In genomic region chr6:17940151-17940791, GRCh38 we compare ENCODE assay signal across 1 cellular context.
TF ChIP-seq lines count a peak whose summit lies in the region.

No MANE protein-coding gene starts in this region.

TF ChIP-seq in GM23338, 12 proteins besides CTCF, POLR2A, EP300 and RAD21 (continued from another document):
- TF ChIP-seq ZNF462 (CRISPR knock-in tag; IDR thresholded peaks at IDR 0.05) (no peak), POLR2AphosphoS5 (IDR thresholded peaks at IDR 0.05; ENCODE audit: low read depth) (no peak), REST (IDR thresholded peaks at IDR 0.05; ENCODE audit: unreplicated experiment) (no peak), ZNF331 (CRISPR knock-in tag; IDR thresholded peaks at IDR 0.05; ENCODE audit: low read depth) (no peak), CREB1 (CRISPR knock-in tag; IDR thresholded peaks at IDR 0.05; ENCODE audit: low read depth) (no peak), NANOG (IDR thresholded peaks at IDR 0.05; ENCODE audit: borderline replicate concordance) (no peak), STAT1 (IDR thresholded peaks at IDR 0.05; ENCODE audit: unreplicated experiment) (no peak), JUNB (IDR thresholded peaks at IDR 0.05; ENCODE audit: unreplicated experiment) (no peak), ETS1 (IDR thresholded peaks at IDR 0.05) (no peak), ZNF114 (CRISPR knock-in tag; IDR thresholded peaks at IDR 0.05) (no peak), EZH2 (IDR thresholded peaks at IDR 0.05; ENCODE audit: low read depth, unreplicated experiment) (no peak)
